ENCODE assay signal across 29 cellular contexts in the genomic region with DNA sequence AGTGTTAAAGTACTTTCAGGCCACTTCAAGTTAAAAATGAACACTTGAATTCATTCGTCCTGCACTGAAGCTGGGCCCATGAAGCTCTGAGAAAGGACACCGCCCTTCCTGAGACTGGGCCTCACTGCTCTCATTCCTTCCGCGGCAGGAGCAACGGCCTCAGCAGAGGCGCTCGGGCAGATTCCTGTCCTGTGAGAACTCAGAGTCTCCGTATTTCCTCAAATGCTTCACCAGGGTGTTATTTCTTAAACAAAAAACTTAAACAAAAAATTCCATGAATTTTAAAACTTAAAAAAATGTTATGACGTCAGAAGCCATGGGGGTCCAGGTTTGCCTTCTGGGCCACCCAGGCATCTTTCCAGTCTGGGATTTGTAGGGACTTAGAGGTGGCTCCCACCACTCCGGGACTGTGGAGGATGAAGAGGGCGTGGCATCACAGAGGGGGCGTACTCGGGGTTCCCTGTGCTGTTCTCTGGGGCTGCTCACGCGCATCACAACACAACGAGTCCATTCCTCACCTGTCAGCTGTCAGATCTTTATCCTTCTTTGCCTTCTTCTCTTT.
"Had no signal": no experiment of that assay in that cellular context is flagged by ENCODE, and none has a peak within 500 bp of the region (broad histone marks: within the 10 kb centered on the region; RNA-seq: fewer than 3 reads in every experiment).

No MANE protein-coding gene starts in this region.

- ATAC-seq: activated CD8-positive, alpha-beta T cell treated with anti-CD3 and anti-CD28 coated beads for 36 hours; activated T-cell treated with anti-CD3 and anti-CD28 coated beads, Interleukin-2, amount 50 U/mL, for 72 hours; Panc1 had no signal

- H3K27ac Mint-ChIP-seq: activated CD8-positive, alpha-beta T cell treated with anti-CD3 and anti-CD28 coated beads for 36 hours; activated naive CD8-positive, alpha-beta T cell treated with anti-CD3 and anti-CD28 coated beads for 36 hours; activated T-cell treated with anti-CD3 and anti-CD28 coated beads, Interleukin-2, amount 50 U/mL, for 72 hours; activated T-helper 17 cell treated with anti-CD3 and anti-CD28 coated beads, Interleukin-2, amount 50 U/mL, for 72 hours; T-helper 1 cell treated with Interleukin-12 subunit alpha and Interleukin-12 subunit beta and Interleukin-4 antibody, amounts not matched to agents 30 μg/mL and 1 μg/mL, for 36 hours; T-helper 2 cell treated with Interferon-gamma antibody and Interleukin-4, amounts not matched to agents 5 μg/mL and 100 μg/mL, for 36 hours had no signal

- FAIRE-seq: TTC549 had no signal

- DNase-seq: activated CD4-positive, alpha-beta T cell treated with anti-CD3 and anti-CD28 coated beads, Interleukin-2, amount 50 U/mL, for 4 hours; activated CD8-positive, alpha-beta T cell treated with anti-CD3 and anti-CD28 coated beads for 36 hours; activated effector memory CD4-positive, alpha-beta T cell treated with anti-CD3 and anti-CD28 coated beads, Interleukin-2, amount 50 U/mL, for 16 hours; activated naive CD4-positive, alpha-beta T cell; activated naive CD4-positive, alpha-beta T cell treated with anti-CD3 and anti-CD28 coated beads, Interleukin-2, amount 50 U/mL, for 16 hours; activated naive CD8-positive, alpha-beta T cell treated with anti-CD3 and anti-CD28 coated beads for 36 hours; activated T-cell treated with anti-CD3 and anti-CD28 coated beads, Interleukin-2, amount 50 U/mL, for 1 hour; activated T-cell treated with anti-CD3 and anti-CD28 coated beads, Interleukin-2, amount 50 U/mL, for 72 hours; amniotic stem cell; aorta; brain microvascular endothelial cell; central memory CD4-positive, alpha-beta T cell; Kasumi-1; KG1; MG63; NCI-H1048; NCI-H1436 treated with DMSO at 0.1 percent for 48 hours; NCI-H1694 treated with DMSO at 0.1 percent for 48 hours; NCI-H2029; NCI-H345; NCI-H524 treated with DMSO at 0.1 percent for 48 hours; SHP77; SJCRH30 had no signal

- H3K9me3 ChIP-seq: MG63, SJCRH30 had no signal

- H3K4me3 Mint-ChIP-seq: activated CD8-positive, alpha-beta T cell treated with anti-CD3 and anti-CD28 coated beads for 36 hours; activated naive CD8-positive, alpha-beta T cell treated with anti-CD3 and anti-CD28 coated beads for 36 hours; activated T-cell treated with anti-CD3 and anti-CD28 coated beads, Interleukin-2, amount 50 U/mL, for 72 hours; activated T-helper 17 cell treated with anti-CD3 and anti-CD28 coated beads, Interleukin-2, amount 50 U/mL, for 72 hours; T-helper 1 cell treated with Interleukin-12 subunit alpha and Interleukin-12 subunit beta and Interleukin-4 antibody, amounts not matched to agents 30 μg/mL and 1 μg/mL, for 36 hours; T-helper 2 cell treated with Interferon-gamma antibody and Interleukin-4, amounts not matched to agents 5 μg/mL and 100 μg/mL, for 36 hours had no signal

- H3K4me3 ChIP-seq: MG63, SJCRH30, SK-N-MC had no signal

- H3K36me3 ChIP-seq: brain microvascular endothelial cell, MG63, SJCRH30 had no signal

- H3K36me3 Mint-ChIP-seq: activated naive CD8-positive, alpha-beta T cell treated with anti-CD3 and anti-CD28 coated beads for 36 hours had no signal

- H3K27me3 ChIP-seq: brain microvascular endothelial cell, SJCRH30 had no signal

- H3K4me1 ChIP-seq: SJCRH30 had no signal

- H3K9me3 Mint-ChIP-seq: activated CD8-positive, alpha-beta T cell treated with anti-CD3 and anti-CD28 coated beads for 36 hours; activated naive CD8-positive, alpha-beta T cell treated with anti-CD3 and anti-CD28 coated beads for 36 hours; activated T-helper 17 cell treated with anti-CD3 and anti-CD28 coated beads, Interleukin-2, amount 50 U/mL, for 72 hours; T-helper 1 cell treated with Interleukin-12 subunit alpha and Interleukin-12 subunit beta and Interleukin-4 antibody, amounts not matched to agents 30 μg/mL and 1 μg/mL, for 36 hours; T-helper 2 cell treated with Interferon-gamma antibody and Interleukin-4, amounts not matched to agents 5 μg/mL and 100 μg/mL, for 36 hours had no signal

- H3K27ac ChIP-seq: brain microvascular endothelial cell, SJCRH30, SK-N-MC had no signal
